ENCODE assay signal across 14 cellular contexts in genomic region chr2:70440621-70441020, GRCh38.
DNase-seq lines count a peak whose midpoint lies in the region; ATAC-seq and TF ChIP-seq lines count a peak whose summit lies in the region.
"Had no signal": no experiment of that assay in that cellular context is flagged by ENCODE, and none has a peak within 500 bp of the region (broad histone marks: within the 10 kb centered on the region; RNA-seq: fewer than 3 reads in every experiment).

No MANE protein-coding gene starts in this region.

- H3K9me3 ChIP-seq in T-helper 17 cell (ENCODE audit: control insufficient read depth, low read length, poor library complexity, severe bottlenecking) = no peaks in the 10 kb centered on the region
- no peaks in the 10 kb centered on the region for H3K9me3 ChIP-seq in WERI-Rb-1 (ENCODE audit: severe bottlenecking)

- peaks cover 29% of the 10 kb centered on the region for H3K4me1 Mint-ChIP-seq in T-helper 17 cell
- peaks cover 65% of the 10 kb centered on the region for H3K4me1 Mint-ChIP-seq in activated naive CD4-positive, alpha-beta T cell treated with anti-CD3 and anti-CD28 coated beads, Interleukin-2, amount 50 U/mL, for 24 hours
- H3K4me1 Mint-ChIP-seq in osteocyte (ENCODE audit: unreplicated experiment) = no peaks in the 10 kb centered on the region

- H3K27ac Mint-ChIP-seq in T-helper 17 cell (peak overlapping the region; percentile 92), osteocyte (ENCODE audit: unreplicated experiment) (no peak overlapping the region)
- peak overlapping the region; percentile 85 for H3K27ac Mint-ChIP-seq in activated naive CD4-positive, alpha-beta T cell treated with anti-CD3 and anti-CD28 coated beads, Interleukin-2, amount 50 U/mL, for 24 hours
- H3K27ac Mint-ChIP-seq: progenitor cell of endocrine pancreas had no signal

- peaks cover 8% of the 10 kb centered on the region for H3K27me3 Mint-ChIP-seq in T-helper 17 cell
- H3K27me3 Mint-ChIP-seq in activated naive CD4-positive, alpha-beta T cell treated with anti-CD3 and anti-CD28 coated beads, Interleukin-2, amount 50 U/mL, for 24 hours = no peaks in the 10 kb centered on the region
- peaks cover 7% of the 10 kb centered on the region for H3K27me3 Mint-ChIP-seq in osteocyte (ENCODE audit: unreplicated experiment)

- no peaks in the 10 kb centered on the region for H3K9me3 Mint-ChIP-seq in activated naive CD4-positive, alpha-beta T cell treated with anti-CD3 and anti-CD28 coated beads, Interleukin-2, amount 50 U/mL, for 24 hours
- H3K9me3 Mint-ChIP-seq in osteocyte (ENCODE audit: unreplicated experiment) = no peaks in the 10 kb centered on the region
- H3K9me3 Mint-ChIP-seq: effector memory CD8-positive, alpha-beta T cell had no signal

- no peak overlapping the region for H3K27ac ChIP-seq in WERI-Rb-1

- peak; percentile 14 for DNase-seq in KG1 (lab: John Stamatoyannopoulos, UW)
- no peak for DNase-seq in T-helper 17 cell
- DNase-seq in osteocyte (ENCODE audit: extremely low spot score, unreplicated experiment) = peak; percentile 4
- DNase-seq in WERI-Rb-1 = no peak
- DNase-seq in SIG-M5 treated with dmso at 0.1 percent for 504 hours (lab: John Stamatoyannopoulos, UW; ENCODE audit: unreplicated experiment) = no peak
- DNase-seq: activated CD4-positive, CD25-positive, alpha-beta regulatory T cell treated with anti-CD3 and anti-CD28 coated beads, Interleukin-2, amount 50 U/mL, for 72 hours; effector memory CD8-positive, alpha-beta T cell; hippocampal formation; mammary epithelial cell; NCI-H1436 treated with DMSO at 0.1 percent for 48 hours; SIG-M5 had no signal

- TF ChIP-seq CTCF in osteocyte (IDR thresholded peaks at IDR 0.05) = no peak
- no peak for TF ChIP-seq CTCF in WERI-Rb-1 (IDR thresholded peaks at IDR 0.05; ENCODE audit: low read depth, low read length)

- no peaks in the 10 kb centered on the region for H3K36me3 Mint-ChIP-seq in T-helper 17 cell (ENCODE audit: low read depth)
- H3K36me3 Mint-ChIP-seq in activated naive CD4-positive, alpha-beta T cell treated with anti-CD3 and anti-CD28 coated beads, Interleukin-2, amount 50 U/mL, for 24 hours = no peaks in the 10 kb centered on the region
- no peaks in the 10 kb centered on the region for H3K36me3 Mint-ChIP-seq in osteocyte (ENCODE audit: unreplicated experiment)

- no peaks in the 10 kb centered on the region for H3K36me3 ChIP-seq in WERI-Rb-1

- H3K27me3 ChIP-seq in WERI-Rb-1 (ENCODE audit: insufficient read depth, low read depth, severe bottlenecking) = peaks cover 3% of the 10 kb centered on the region

- ATAC-seq in T-helper 17 cell (peak; percentile 89), GM21723 (IDR thresholded peaks at IDR 0.05; ENCODE audit: unreplicated experiment) (no peak)
- ATAC-seq: effector memory CD8-positive, alpha-beta T cell had no signal

- H3K4me3 Mint-ChIP-seq in T-helper 17 cell = peak overlapping the region; percentile 82
- H3K4me3 Mint-ChIP-seq in activated naive CD4-positive, alpha-beta T cell treated with anti-CD3 and anti-CD28 coated beads, Interleukin-2, amount 50 U/mL, for 24 hours = peak overlapping the region; percentile 24
- H3K4me3 Mint-ChIP-seq in osteocyte (ENCODE audit: unreplicated experiment) = no peak overlapping the region
- H3K4me3 Mint-ChIP-seq: effector memory CD8-positive, alpha-beta T cell had no signal

- H3K4me3 ChIP-seq in WERI-Rb-1 (ENCODE audit: low read depth, low read length) = no peak overlapping the region

Comparison
In these comparisons a context has a peak if more than half of its experiments do, and no peak if none do; other contexts are left out.
1. DNase-seq: peak in KG1 (single experiment) and osteocyte (single experiment); none in T-helper 17 cell (0 of 3), WERI-Rb-1 (single experiment) and SIG-M5 treated with dmso at 0.1 percent for 504 hours (single experiment).